ENCODE assay signal across 6 cellular contexts in the genomic region with DNA sequence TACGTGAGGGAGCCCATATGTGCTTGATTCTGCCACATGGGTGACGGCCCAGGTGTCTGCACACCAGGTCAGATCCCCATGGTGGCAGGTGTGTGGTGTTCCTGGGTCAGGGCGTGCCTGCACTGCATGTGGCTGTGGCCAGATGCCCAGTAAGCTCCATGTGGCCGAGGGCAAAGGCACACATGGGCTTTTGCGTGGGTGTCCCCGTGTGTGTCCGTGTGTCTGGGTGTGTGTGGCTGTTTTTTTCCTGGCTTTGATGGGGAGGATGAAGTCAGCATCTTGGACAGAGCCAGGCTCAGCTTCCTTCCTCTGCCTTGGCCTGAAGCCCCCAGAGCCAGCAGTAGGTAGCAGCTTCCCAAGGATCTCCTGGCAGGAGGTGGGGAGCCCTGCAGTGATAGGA. TPM values are rescaled to one million over a fixed set of nuclear protein-coding genes. Genes with fewer than 3 reads are reported as not detected.
DNase-seq lines count a peak whose midpoint lies in the region; ATAC-seq and TF ChIP-seq lines count a peak whose summit lies in the region.
"Had no signal": no experiment of that assay in that cellular context is flagged by ENCODE, and none has a peak within 500 bp of the region (broad histone marks: within the 10 kb centered on the region; RNA-seq: fewer than 3 reads in every experiment).

No MANE protein-coding gene starts in this region.

- TF ChIP-seq CTCF in DND-41 (IDR thresholded peaks at IDR 0.05; ENCODE audit: borderline replicate concordance, extremely low read depth, low read length, poor library complexity, severe bottlenecking) (no peak), right atrium auricular region (IDR thresholded peaks at IDR 0.05) (no peak)

- H3K36me3 ChIP-seq in DND-41 (ENCODE audit: insufficient read depth, low read length), result peaks cover 3% of the 10 kb centered on the region
- H3K36me3 ChIP-seq in right atrium auricular region, result no peaks in the 10 kb centered on the region

- no peaks in the 10 kb centered on the region for H3K4me1 ChIP-seq in DND-41 (ENCODE audit: insufficient read depth, low read length)
- H3K4me1 ChIP-seq in right atrium auricular region, result peaks cover 0 to 97% of the 10 kb centered on the region in 2 donors

- H2AFZ ChIP-seq in DND-41 (ENCODE audit: low read depth, low read length), result no peak overlapping the region

- no peak overlapping the region for H3K9ac ChIP-seq in DND-41 (ENCODE audit: low read depth, low read length)

- H3K27me3 ChIP-seq in DND-41 (ENCODE audit: insufficient read depth, low read length, poor library complexity) (no peaks in the 10 kb centered on the region), right atrium auricular region (no peaks in the 10 kb centered on the region)

- H3K27ac ChIP-seq in DND-41 (ENCODE audit: low read length), result no peak overlapping the region
- peak overlapping the region; percentile 83 to 89 for H3K27ac ChIP-seq in right atrium auricular region

- H3K4me3 ChIP-seq in DND-41 (ENCODE audit: low read depth in 1 of 2, low read length in 2 of 2) (no peak overlapping the region), right atrium auricular region (no peak overlapping the region)

- H3K79me2 ChIP-seq in DND-41 (ENCODE audit: insufficient read depth, low read length), result no peaks in the 10 kb centered on the region

- peaks cover 3% of the 10 kb centered on the region; the same call in 1 of the 2 replicates for H4K20me1 ChIP-seq in DND-41 (ENCODE audit: insufficient read depth, low read length)

- H3K9me3 ChIP-seq in DND-41 (ENCODE audit: insufficient read depth, low read length, severe bottlenecking) (no peaks in the 10 kb centered on the region), right atrium auricular region (no peaks in the 10 kb centered on the region)

- no peak overlapping the region for H3K4me2 ChIP-seq in DND-41 (ENCODE audit: insufficient read depth, low read length)

- DNase-seq in DND-41 (no peak), right atrium auricular region (ENCODE audit: low spot score) (no peak), NCI-H2196 (lab: John Stamatoyannopoulos, UW; ENCODE audit: unreplicated experiment) (no peak), NCI-H187 treated with DMSO at 0.1 percent for 48 hours (lab: John Stamatoyannopoulos, UW) (no peak)
- DNase-seq: activated CD4-positive, alpha-beta T cell treated with anti-CD3 and anti-CD28 coated beads for 48 hours; anterior cingulate cortex had no signal

- peak; percentile 17; the same call in 2 of the 3 replicates for ATAC-seq in DND-41 (ENCODE audit: insufficient read depth, low read depth)

RNA-seq across cellular contexts. Expression of a gene that starts 1.5 kb away (rescaled TPM):
- total RNA-seq in right atrium auricular region, result 100 to 1,000 TPM; 138 to 210 TPM

RNA-seq across cellular contexts. Expression of a gene that starts 17.4 kb away (rescaled TPM):
- total RNA-seq in right atrium auricular region, result 10 to 100 TPM; 15.0 to 15.3 TPM

RNA-seq across cellular contexts. Expression of a gene that starts 19.5 kb away (rescaled TPM):
- total RNA-seq in right atrium auricular region, result 1 to 10 TPM; 1.1 to 3.4 TPM

RNA-seq across cellular contexts. Expression of a gene that starts 41.1 kb away (rescaled TPM):
- total RNA-seq in right atrium auricular region, result 1 to 10 TPM in 1 of 2 donors, under 1 TPM in 1; 0.70 to 1.1 TPM

RNA-seq across cellular contexts. Expression of a gene that starts 43.3 kb away (rescaled TPM):
- total RNA-seq in right atrium auricular region, result 10 to 100 TPM; 19.5 to 27.0 TPM
